ENCODE assay signal across 10 cellular contexts in the genomic region with DNA sequence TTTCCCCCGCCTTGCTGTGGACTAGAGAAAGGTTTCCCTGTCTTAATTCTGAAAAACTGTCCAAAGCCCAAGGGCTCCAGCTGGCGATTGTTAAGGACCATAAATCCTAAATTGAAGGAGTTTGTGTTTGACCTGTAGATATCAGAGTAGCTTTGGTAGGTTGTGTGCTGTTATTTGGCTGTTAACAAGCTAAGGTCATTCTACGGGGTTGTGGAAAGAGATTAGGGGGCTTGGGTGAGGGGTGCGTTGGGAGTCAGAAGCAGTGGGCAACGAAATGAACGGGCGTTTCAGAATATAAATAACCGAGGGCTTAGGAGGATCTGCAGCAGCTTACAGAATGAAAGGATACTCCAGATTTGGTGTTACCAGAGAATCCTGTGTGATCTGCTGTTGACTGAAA. TPM values are rescaled to one million over a fixed set of nuclear protein-coding genes. Genes with fewer than 3 reads are reported as not detected.
DNase-seq lines count a peak whose midpoint lies in the region; ATAC-seq, FAIRE-seq and TF ChIP-seq lines count a peak whose summit lies in the region.
"Had no signal": no experiment of that assay in that cellular context is flagged by ENCODE, and none has a peak within 500 bp of the region (broad histone marks: within the 10 kb centered on the region; RNA-seq: fewer than 3 reads in every experiment).

No MANE protein-coding gene starts in this region.

- 10 to 18% (median 16%) methylated on average over 8 of the region's 8 CpGs for WGBS in heart left ventricle, 4 donors

- intact Hi-C loops in heart left ventricle (cut with DNase I) (no loop called here), endothelial cell of umbilical vein (cut with micrococcal nuclease) (loop anchor here (5.0 kb wide), 1 partner anchor 760 kb away; no protein-coding TSS in a partner anchor)

- no peak overlapping the region for H3K27ac ChIP-seq in cardiac muscle cell
- H3K27ac ChIP-seq in heart left ventricle = no peak overlapping the region
- H3K27ac ChIP-seq in OCI-LY3 (ENCODE audit: low read length) = no peak overlapping the region
- no peak overlapping the region for H3K27ac ChIP-seq in endothelial cell of umbilical vein (ENCODE audit: insufficient read depth, low read depth, low read length)
- H3K27ac ChIP-seq: transverse colon had no signal

- H3K4me1 Mint-ChIP-seq in stimulated activated naive CD8-positive, alpha-beta T cell treated with anti-CD3 and anti-CD28 coated beads, Interleukin-15, amount 100 ng/mL, for 72 hours = peaks cover 66% of the 10 kb centered on the region

- H3K4me2 ChIP-seq in OCI-LY3 (ENCODE audit: low read length) (peak overlapping the region; percentile 63), endothelial cell of umbilical vein (ENCODE audit: insufficient read depth, low read length) (peak overlapping the region; percentile 69)

- H3K79me2 ChIP-seq in OCI-LY3 (ENCODE audit: low read length) = no peaks in the 10 kb centered on the region
- H3K79me2 ChIP-seq in endothelial cell of umbilical vein (ENCODE audit: control insufficient read depth, insufficient read depth, low read length) = no peaks in the 10 kb centered on the region

- H3K9me3 Mint-ChIP-seq in stimulated activated naive CD8-positive, alpha-beta T cell treated with anti-CD3 and anti-CD28 coated beads, Interleukin-15, amount 100 ng/mL, for 72 hours = no peaks in the 10 kb centered on the region

- peaks cover 10% of the 10 kb centered on the region for H3K27me3 Mint-ChIP-seq in stimulated activated naive CD8-positive, alpha-beta T cell treated with anti-CD3 and anti-CD28 coated beads, Interleukin-15, amount 100 ng/mL, for 72 hours

- ATAC-seq in heart left ventricle = no peak
- no peak for ATAC-seq in stimulated activated naive CD8-positive, alpha-beta T cell treated with anti-CD3 and anti-CD28 coated beads, Interleukin-15, amount 100 ng/mL, for 72 hours
- no peak for ATAC-seq in HG03025 (IDR thresholded peaks at IDR 0.05; ENCODE audit: low FRiP score, unreplicated experiment)

- DNase-seq in cardiac muscle cell (ENCODE audit: low read depth in 1 of 2, low spot score in 1 of 2) (no peak), heart left ventricle (no peak), endothelial cell of umbilical vein (ENCODE audit: low read depth, low spot score) (no peak), HTR-8/SVneo (ENCODE audit: insufficient read length, low spot score) (no peak)
- DNase-seq in stimulated activated naive CD8-positive, alpha-beta T cell treated with anti-CD3 and anti-CD28 coated beads, Interleukin-15, amount 100 ng/mL, for 72 hours = no peak
- DNase-seq in stimulated activated naive CD4-positive, alpha-beta T cell treated with Interleukin-2 at 50 U/mL for 16 hours (lab: John Stamatoyannopoulos, UW) = no peak
- DNase-seq: amniotic stem cell, transverse colon had no signal

- H4K20me1 ChIP-seq in OCI-LY3 (ENCODE audit: insufficient read depth, low read length) (no peaks in the 10 kb centered on the region), endothelial cell of umbilical vein (replicated peaks; ENCODE audit: control insufficient read depth, extremely low read depth, insufficient read depth, low read length) (no peaks in the 10 kb centered on the region)

- H3K27me3 ChIP-seq in cardiac muscle cell (peaks cover 55% of the 10 kb centered on the region), heart left ventricle (peaks cover 21 to 74% (median 68%) of the 10 kb centered on the region in 9 donors), OCI-LY3 (ENCODE audit: low read depth, low read length) (no peaks in the 10 kb centered on the region), endothelial cell of umbilical vein (ENCODE audit: control insufficient read depth in 2 of 2, insufficient read depth in 2 of 2, low read length in 2 of 2) (peaks cover 0 to 7% of the 10 kb centered on the region in 2 experiments)

- H3K4me1 ChIP-seq in cardiac muscle cell (ENCODE audit: low read depth) (peaks cover 5% of the 10 kb centered on the region), heart left ventricle (peaks cover 0 to 52% (median 0%) of the 10 kb centered on the region in 12 donors), OCI-LY3 (ENCODE audit: low read length) (peaks cover 12% of the 10 kb centered on the region; the same call in 1 of the 2 replicates), endothelial cell of umbilical vein (ENCODE audit: control insufficient read depth, extremely low read depth, insufficient read depth, low read length) (peaks cover 33% of the 10 kb centered on the region)

- H3K4me3 ChIP-seq in cardiac muscle cell = peak overlapping the region; percentile 46
- H3K4me3 ChIP-seq in heart left ventricle = no peak overlapping the region
- H3K4me3 ChIP-seq in OCI-LY3 (ENCODE audit: low read length) = peak overlapping the region; percentile 98
- peak overlapping the region in 2 of 3 experiments; percentile 46 to 95 for H3K4me3 ChIP-seq in endothelial cell of umbilical vein (replicated peaks in 1 of 3; ENCODE audit: insufficient read depth in 1 of 3, low read depth in 1 of 3, low read length in 3 of 3)

- no peaks in the 10 kb centered on the region for H3K9me1 ChIP-seq in endothelial cell of umbilical vein (replicated peaks; ENCODE audit: control insufficient read depth, extremely low read depth, insufficient read depth, low read length)

- peak overlapping the region; percentile 52 to 92 for H3K4me3 Mint-ChIP-seq in stimulated activated naive CD8-positive, alpha-beta T cell treated with anti-CD3 and anti-CD28 coated beads, Interleukin-15, amount 100 ng/mL, for 72 hours

- dilution Hi-C loops in endothelial cell of umbilical vein (cut with MboI; ENCODE audit: extremely low pct_ligation_motif_present, low sequenced_read_pairs) = loop anchor here (25.0 kb wide), 1 partner anchor 205 kb away; the partner anchor contains the start of gene HMGN4

- CTCF ChIA-PET in endothelial cell of umbilical vein (lab: Charles Lee) = interaction anchor here (1.2 to 3.2 kb wide), 4 partner anchors 9 to 263 kb away, joined by 4 to 28 read pairs (median 12); no protein-coding TSS in a partner anchor

- peak overlapping the region; percentile 73 for H3K9ac ChIP-seq in OCI-LY3 (ENCODE audit: low read length)
- H3K9ac ChIP-seq in endothelial cell of umbilical vein (replicated peaks; ENCODE audit: extremely low read depth, insufficient read depth, low read length) = no peak overlapping the region

- no peak for FAIRE-seq in endothelial cell of umbilical vein (lab: Jason Lieb, UNC)
- no peak for FAIRE-seq in HTR-8/SVneo (lab: Jason Lieb, UNC)

- H2AFZ ChIP-seq in OCI-LY3 (ENCODE audit: low read depth, low read length) (peak overlapping the region; percentile 83; the same call in 1 of the 2 replicates), endothelial cell of umbilical vein (ENCODE audit: low read depth, low read length) (peak overlapping the region; percentile 90)

- H3K27ac Mint-ChIP-seq in stimulated activated naive CD8-positive, alpha-beta T cell treated with anti-CD3 and anti-CD28 coated beads, Interleukin-15, amount 100 ng/mL, for 72 hours = no peak overlapping the region

- TF ChIP-seq CTCF in cardiac muscle cell (IDR thresholded peaks at IDR 0.05; ENCODE audit: low read depth, low read length) (no peak), heart left ventricle (IDR thresholded peaks at IDR 0.05) (no peak), OCI-LY3 (IDR thresholded peaks at IDR 0.05; ENCODE audit: low read depth, low read length) (no peak), endothelial cell of umbilical vein (IDR thresholded peaks at IDR 0.05; ENCODE audit: extremely low read depth in 1 of 2, insufficient read depth in 1 of 2, low read depth in 1 of 2, low read length in 2 of 2) (no peak)

- BruUV-seq in endothelial cell of umbilical vein (replicated peaks; lab: Mats Ljungman, UMichigan) = no TSS peak

- H3K9me3 ChIP-seq in cardiac muscle cell (ENCODE audit: low read depth) (no peaks in the 10 kb centered on the region), heart left ventricle (no peaks in the 10 kb centered on the region), OCI-LY3 (ENCODE audit: insufficient read depth, low read length) (no peaks in the 10 kb centered on the region), endothelial cell of umbilical vein (replicated peaks; ENCODE audit: control insufficient read depth, insufficient read depth, low read length) (no peaks in the 10 kb centered on the region)
- H3K9me3 ChIP-seq: transverse colon had no signal

- TF ChIP-seq POLR2A in heart left ventricle (IDR thresholded peaks at IDR 0.05) (no peak), endothelial cell of umbilical vein (IDR thresholded peaks at IDR 0.05; ENCODE audit: low read depth, low read length) (no peak)

- POLR2A ChIA-PET in endothelial cell of umbilical vein (lab: Charles Lee) = interaction anchor here (0.7 kb wide), 2 partner anchors 78 to 269 kb away, joined by 8 to 9 read pairs; no protein-coding TSS in a partner anchor

- H3K36me3 ChIP-seq in cardiac muscle cell = no peaks in the 10 kb centered on the region
- H3K36me3 ChIP-seq in heart left ventricle = no peaks in the 10 kb centered on the region
- H3K36me3 ChIP-seq in OCI-LY3 (replicated peaks; ENCODE audit: low read depth, low read length) = no peaks in the 10 kb centered on the region
- H3K36me3 ChIP-seq in endothelial cell of umbilical vein (ENCODE audit: control insufficient read depth in 2 of 2, extremely low read depth in 1 of 2, insufficient read depth in 2 of 2, low read length in 2 of 2) = no peaks in the 10 kb centered on the region
- H3K36me3 ChIP-seq: transverse colon had no signal

RNA-seq across cellular contexts. Expression of gene BTN3A2, which starts 32.6 kb away (rescaled TPM):
- 0.28 and 0.39 TPM in 2 replicates for total RNA-seq in cardiac muscle cell
- polyA plus RNA-seq in cardiac muscle cell = 0.53 and 1.3 TPM in 2 replicates
- total RNA-seq in heart left ventricle = 10 to 100 TPM in 5 of 9 donors, 1 to 10 TPM in 4; 2.7 to 71.1 (median 10.2) TPM
- polyA plus RNA-seq in heart left ventricle = 10 to 100 TPM in 1 of 2 donors, 1 to 10 TPM in 1; 5.8 to 11.5 TPM
- total RNA-seq in endothelial cell of umbilical vein = 14.2 and 17.9 TPM in 2 replicates
- polyA plus RNA-seq in endothelial cell of umbilical vein = 6.4 and 8.6 TPM in 2 replicates
- 12.7 and 12.9 TPM in 2 replicates for polyA plus RNA-seq in endothelial cell of umbilical vein (2011; cell fraction: cytosol; rRNA removed)
- polyA plus RNA-seq in endothelial cell of umbilical vein (2011; cell fraction: nucleus; rRNA removed) = 16.0 and 20.4 TPM in 2 replicates
- polyA plus RNA-seq in endothelial cell of umbilical vein (2012) = 10.0 and 11.5 TPM in 2 replicates
- 18.8 and 27.3 TPM in 2 replicates for polyA minus RNA-seq in endothelial cell of umbilical vein
- 8.3 TPM for polyA minus RNA-seq in endothelial cell of umbilical vein (2011; cell fraction: cytosol; rRNA and poly(A)+ RNA removed)
- 7.5 and 10.5 TPM in 2 replicates for polyA minus RNA-seq in endothelial cell of umbilical vein (2011; cell fraction: nucleus; rRNA and poly(A)+ RNA removed)

RNA-seq across cellular contexts. Expression of gene BTN2A2, which starts 50.5 kb away (rescaled TPM):
- total RNA-seq in cardiac muscle cell (7.2 and 16.9 TPM in 2 replicates), heart left ventricle (10 to 100 TPM in 2 of 9 donors, 1 to 10 TPM in 7; 1.7 to 20.4 (median 3.0) TPM), endothelial cell of umbilical vein (13.2 and 18.4 TPM in 2 replicates)
- polyA plus RNA-seq in cardiac muscle cell (9.7 and 13.5 TPM in 2 replicates), heart left ventricle (1 to 10 TPM; 3.2 to 4.3 TPM), endothelial cell of umbilical vein (13.4 and 15.3 TPM in 2 replicates)
- polyA plus RNA-seq in endothelial cell of umbilical vein (2011; cell fraction: cytosol; rRNA removed) = 12.6 and 12.7 TPM in 2 replicates
- polyA plus RNA-seq in endothelial cell of umbilical vein (2011; cell fraction: nucleus; rRNA removed) = 44.7 and 51.3 TPM in 2 replicates
- polyA plus RNA-seq in endothelial cell of umbilical vein (2012) = 13.8 TPM in 2 replicates
- polyA minus RNA-seq in endothelial cell of umbilical vein = 37.5 and 40.9 TPM in 2 replicates
- not detected for polyA minus RNA-seq in endothelial cell of umbilical vein (2011; cell fraction: cytosol; rRNA and poly(A)+ RNA removed)
- 32.4 and 37.7 TPM in 2 replicates for polyA minus RNA-seq in endothelial cell of umbilical vein (2011; cell fraction: nucleus; rRNA and poly(A)+ RNA removed)

Comparison
In these comparisons a context has a peak if more than half of its experiments do, and no peak if none do; other contexts are left out.
1. H3K4me3 ChIP-seq: peak in cardiac muscle cell (single experiment), OCI-LY3 (single experiment) and endothelial cell of umbilical vein (2 of 3); none in heart left ventricle (0 of 12).